Comparison of ENCODE assay signal across 22 cellular contexts in genomic region chr1:205269711-205270110, GRCh38.
"Had no signal": no experiment of that assay in that cellular context is flagged by ENCODE, and none has a peak within 500 bp of the region (broad histone marks: within the 10 kb centered on the region; RNA-seq: fewer than 3 reads in every experiment).

No MANE protein-coding gene starts in this region.

- H3K4me1 ChIP-seq: prostate gland had no signal

- H3K27ac Mint-ChIP-seq: mesothelial cell of epicardium; natural killer cell treated with Interleukin-12 subunit alpha and Interleukin-12 subunit beta and Interleukin-15 and Interleukin-18, amount 100 ng/mL, for 72 hours; stimulated activated effector memory CD8-positive, alpha-beta T cell treated with anti-CD3 and anti-CD28 coated beads, Interleukin-12 subunit alpha, Interleukin-12 subunit beta, amount 100 ng/mL, for 72 hours had no signal

- H3K36me3 ChIP-seq: heart left ventricle, left lung, prostate gland, vagina had no signal

- H3K36me3 Mint-ChIP-seq: naive B cell; natural killer cell treated with Interleukin-12 subunit alpha and Interleukin-12 subunit beta and Interleukin-15 and Interleukin-18, amount 100 ng/mL, for 72 hours had no signal

- H3K9me3 Mint-ChIP-seq: mesothelial cell of epicardium; naive B cell; natural killer cell treated with Interleukin-12 subunit alpha and Interleukin-12 subunit beta and Interleukin-15 and Interleukin-18, amount 100 ng/mL, for 72 hours; neural crest cell; stimulated activated effector memory CD8-positive, alpha-beta T cell treated with anti-CD3 and anti-CD28 coated beads, Interleukin-12 subunit alpha, Interleukin-12 subunit beta, amount 100 ng/mL, for 72 hours had no signal

- H3K27me3 ChIP-seq: heart left ventricle, hepatocyte, left lung, right atrium auricular region, vagina had no signal

- DNase-seq: cortex of kidney; effector CD4-positive, alpha-beta T cell; heart left ventricle; kidney; left cardiac atrium; left lung; mesenchymal stem cell; naive B cell; stimulated activated CD4-positive, alpha-beta T cell treated with anti-CD3 and anti-CD28 coated beads, Interleukin-2, amount 100 ng/mL, for 24 hours; stimulated activated CD4-positive, alpha-beta T cell treated with anti-CD3 and anti-CD28 coated beads, Interleukin-4, amount 100 ng/mL, for 24 hours; stimulated activated naive CD4-positive, alpha-beta T cell treated with Interleukin-2 at 50 U/mL for 16 hours; trophoblast cell had no signal

- H3K4me2 ChIP-seq: hepatocyte had no signal

- H2AFZ ChIP-seq: hepatocyte had no signal

- ATAC-seq: heart left ventricle; left cardiac atrium; left lung; mucosa of descending colon; natural killer cell treated with Interleukin-12 subunit alpha and Interleukin-12 subunit beta and Interleukin-15 and Interleukin-18, amount 100 ng/mL, for 72 hours; sciatic nerve; stimulated activated effector memory CD8-positive, alpha-beta T cell treated with anti-CD3 and anti-CD28 coated beads, Interleukin-12 subunit alpha, Interleukin-12 subunit beta, amount 100 ng/mL, for 72 hours had no signal

- H3K27ac ChIP-seq: heart left ventricle, hepatocyte, left lung, prostate gland, right atrium auricular region, vagina had no signal

- H3K27me3 Mint-ChIP-seq: natural killer cell treated with Interleukin-12 subunit alpha and Interleukin-12 subunit beta and Interleukin-15 and Interleukin-18, amount 100 ng/mL, for 72 hours had no signal

- H3K9me3 ChIP-seq: heart left ventricle, left lung, mucosa of descending colon, prostate gland, right atrium auricular region, vagina had no signal

- H3K4me3 ChIP-seq: heart left ventricle, hepatocyte, left lung, mucosa of descending colon, prostate gland, right atrium auricular region, vagina had no signal

- H3K4me3 Mint-ChIP-seq: mesothelial cell of epicardium; natural killer cell treated with Interleukin-12 subunit alpha and Interleukin-12 subunit beta and Interleukin-15 and Interleukin-18, amount 100 ng/mL, for 72 hours; neural crest cell; stimulated activated effector memory CD8-positive, alpha-beta T cell treated with anti-CD3 and anti-CD28 coated beads, Interleukin-12 subunit alpha, Interleukin-12 subunit beta, amount 100 ng/mL, for 72 hours had no signal
